Comparison of ENCODE assay signal across 9 cellular contexts in genomic region chr14:73238262-73238852, GRCh38. TPM values are rescaled to one million over a fixed set of nuclear protein-coding genes. Genes with fewer than 3 reads are reported as not detected.
DNase-seq lines count a peak whose midpoint lies in the region; ATAC-seq and TF ChIP-seq lines count a peak whose summit lies in the region.
"Had no signal": no experiment of that assay in that cellular context is flagged by ENCODE, and none has a peak within 500 bp of the region (broad histone marks: within the 10 kb centered on the region; RNA-seq: fewer than 3 reads in every experiment).

No MANE protein-coding gene starts in this region.

- peaks cover 14% of the 10 kb centered on the region for H3K4me1 ChIP-seq in effector memory CD4-positive, alpha-beta T cell (ENCODE audit: control insufficient read depth, insufficient read depth, low read length, poor library complexity, severe bottlenecking)
- peaks cover 21 to 39% of the 10 kb centered on the region in 2 donors for H3K4me1 ChIP-seq in adrenal gland (replicated peaks in 1 of 2)

- H3K27me3 Mint-ChIP-seq in nephron (ENCODE audit: low read depth): peaks cover 68% of the 10 kb centered on the region

- peak; percentile 43 for DNase-seq in NCI-H1694 treated with DMSO at 0.1 percent for 48 hours (lab: John Stamatoyannopoulos, UW)
- DNase-seq in NCI-H1694 (lab: John Stamatoyannopoulos, UW): no peak
- peak; percentile 42 for DNase-seq in NOMO-1 treated with dmso at 0.1 percent for 144 hours (lab: John Stamatoyannopoulos, UW; ENCODE audit: unreplicated experiment)
- no peak for DNase-seq in effector memory CD4-positive, alpha-beta T cell
- no peak for DNase-seq in adrenal gland
- no peak for DNase-seq in NCI-H1436 (lab: John Stamatoyannopoulos, UW)

- peaks cover 3% of the 10 kb centered on the region for H3K36me3 Mint-ChIP-seq in nephron (ENCODE audit: low read depth)

- peak overlapping the region; percentile 72 to 87 (median 86) for H3K4me3 Mint-ChIP-seq in nephron

- TF ChIP-seq CTCF in nephron (IDR thresholded peaks at IDR 0.05; ENCODE audit: unreplicated experiment in 3 of 3): no peak
- no peak for TF ChIP-seq CTCF in adrenal gland (IDR thresholded peaks at IDR 0.05)

- no peak for TF ChIP-seq POLR2A in adrenal gland (IDR thresholded peaks at IDR 0.05)

- no peak overlapping the region for H3K27ac ChIP-seq in effector memory CD4-positive, alpha-beta T cell (ENCODE audit: insufficient read depth, low read length, poor library complexity, severe bottlenecking)
- peak overlapping the region in 1 of 5 donors; percentile 63 for H3K27ac ChIP-seq in adrenal gland
- H3K27ac ChIP-seq: C4-2B had no signal

- H3K4me1 Mint-ChIP-seq in nephron: peaks cover 64% of the 10 kb centered on the region

- 15 to 31% (median 19%) methylated on average over 20 to 25 of the region's 25 CpGs for WGBS in adrenal gland, 4 donors

- ATAC-seq in GM21723 (IDR thresholded peaks at IDR 0.05; ENCODE audit: unreplicated experiment): no peak

- H3K9me3 Mint-ChIP-seq in nephron: no peaks in the 10 kb centered on the region

- H3K27ac Mint-ChIP-seq in nephron: peak overlapping the region; percentile 37 to 95 (median 85)

- intact Hi-C loops in adrenal gland (cut with DNase I): no loop called here

- peaks cover 35% of the 10 kb centered on the region for H3K27me3 ChIP-seq in effector memory CD4-positive, alpha-beta T cell (replicated peaks; ENCODE audit: control insufficient read depth, insufficient read depth, low read length, poor library complexity, severe bottlenecking)
- peaks cover 7% of the 10 kb centered on the region for H3K27me3 ChIP-seq in adrenal gland

- H3K4me3 ChIP-seq in effector memory CD4-positive, alpha-beta T cell (ENCODE audit: insufficient read depth, low read depth, low read length, poor library complexity, severe bottlenecking): peak overlapping the region; percentile 25
- H3K4me3 ChIP-seq in adrenal gland: peak overlapping the region in 2 of 4 donors; percentile 26 to 68

- H3K9me3 ChIP-seq in effector memory CD4-positive, alpha-beta T cell (ENCODE audit: control insufficient read depth, low read length): no peaks in the 10 kb centered on the region
- H3K9me3 ChIP-seq in adrenal gland (replicated peaks in 1 of 3): no peaks in the 10 kb centered on the region

- H3K36me3 ChIP-seq in effector memory CD4-positive, alpha-beta T cell (ENCODE audit: control insufficient read depth, insufficient read depth, low read length): no peaks in the 10 kb centered on the region
- no peaks in the 10 kb centered on the region for H3K36me3 ChIP-seq in adrenal gland (replicated peaks in 1 of 2)

RNA-seq across cellular contexts. Expression of gene PAPLN, which starts 1.1 kb away (rescaled TPM):
- 10 to 100 TPM in 6 of 8 donors, 1 to 10 TPM in 2; 5.4 to 33.6 (median 13.4) TPM for total RNA-seq in adrenal gland
- polyA plus RNA-seq in adrenal gland: 10 to 100 TPM in 2 of 3 donors, 1 to 10 TPM in 1; 4.2 to 22.9 (median 11.8) TPM

Comparison
In these comparisons a context has a peak if more than half of its experiments do, and no peak if none do; other contexts are left out.
1. DNase-seq: peak in NCI-H1694 treated with DMSO at 0.1 percent for 48 hours (single experiment) and NOMO-1 treated with dmso at 0.1 percent for 144 hours (single experiment); none in NCI-H1694 (single experiment), effector memory CD4-positive, alpha-beta T cell (0 of 3), adrenal gland (0 of 7) and NCI-H1436 (single experiment).